In genomic region chr3:51779137-51779536, GRCh38 we compare ENCODE assay signal across 21 cellular contexts. TPM values are rescaled to one million over a fixed set of nuclear protein-coding genes. Genes with fewer than 3 reads are reported as not detected.
DNase-seq lines count a peak whose midpoint lies in the region; ATAC-seq and TF ChIP-seq lines count a peak whose summit lies in the region.
"Had no signal": no experiment of that assay in that cellular context is flagged by ENCODE, and none has a peak within 500 bp of the region (broad histone marks: within the 10 kb centered on the region; RNA-seq: fewer than 3 reads in every experiment).

IQCF6 (minus strand) TSS chr3:51779237; CDS start chr3:51779224, 13 bp downstream.

- no peaks in the 10 kb centered on the region for H3K9me3 Mint-ChIP-seq in chondrocyte (ENCODE audit: low read depth)
- H3K9me3 Mint-ChIP-seq: CD4-positive, alpha-beta memory T cell; HFFc6 had no signal

- no peak within 1 kb of the TSS for H3K9ac ChIP-seq in IMR-90 (ENCODE audit: low read depth, low read length)

- no peak within 1 kb of the TSS for H2BK20ac ChIP-seq in IMR-90 (ENCODE audit: low read depth, low read length)

- CTCF ChIA-PET in IMR-90 (lab: Yijun Ruan, JAX): no interaction called here

- H3K4me1 Mint-ChIP-seq in chondrocyte (ENCODE audit: low read depth): no peaks in the 10 kb centered on the region
- H3K4me1 Mint-ChIP-seq: CD4-positive, alpha-beta memory T cell had no signal

- H2BK120ac ChIP-seq in IMR-90 (ENCODE audit: low read depth, low read length): no peak within 1 kb of the TSS

- TF ChIP-seq POLR2A in IMR-90 (IDR thresholded peaks at IDR 0.05; ENCODE audit: low read depth, low read length): no peak
- TF ChIP-seq POLR2A in testis (IDR thresholded peaks at IDR 0.05): no peak
- TF ChIP-seq POLR2A in thyroid gland (IDR thresholded peaks at IDR 0.05): no peak

- peak within 1 kb of the TSS; percentile 29 for H3K27ac Mint-ChIP-seq in chondrocyte (ENCODE audit: unreplicated experiment)
- H3K27ac Mint-ChIP-seq: HFFc6 had no signal

- POLR2A ChIA-PET in IMR-90 (lab: Charles Lee; ENCODE audit: unreplicated experiment): interaction anchor here (0.6 kb wide), 1 partner anchor 499 kb away, joined by 4 read pairs; the partner anchor contains the start of gene WDR82

- no peaks in the 10 kb centered on the region for H4K20me1 ChIP-seq in IMR-90 (ENCODE audit: insufficient read depth, low read length)

- no peak within 1 kb of the TSS for H4K5ac ChIP-seq in IMR-90 (ENCODE audit: low read depth, low read length)

- H3K4me3 ChIP-seq in IMR-90 (ENCODE audit: insufficient read depth, low read depth, low read length) (no peak within 1 kb of the TSS), testis (no peak within 1 kb of the TSS), thyroid gland (replicated peaks in 1 of 3) (no peak within 1 kb of the TSS)
- H3K4me3 ChIP-seq: HAP-1 had no signal

- H3K4me1 ChIP-seq in IMR-90 (ENCODE audit: control insufficient read depth, insufficient read depth, low read length): no peaks in the 10 kb centered on the region
- H3K4me1 ChIP-seq in testis: no peaks in the 10 kb centered on the region
- H3K4me1 ChIP-seq in thyroid gland: peaks cover 0 to 6% of the 10 kb centered on the region in 2 donors
- H3K4me1 ChIP-seq: HAP-1 had no signal

- H3K27me3 ChIP-seq in IMR-90 (ENCODE audit: control insufficient read depth, insufficient read depth, low read length): peaks cover 2% of the 10 kb centered on the region; the same call in 1 of the 2 replicates
- no peaks in the 10 kb centered on the region for H3K27me3 ChIP-seq in testis
- H3K27me3 ChIP-seq in thyroid gland: no peaks in the 10 kb centered on the region

- peak within 1 kb of the TSS; percentile 43 for H2AFZ ChIP-seq in IMR-90 (replicated peaks; ENCODE audit: low read length, poor library complexity)

- no peaks in the 10 kb centered on the region for H3K79me1 ChIP-seq in IMR-90 (ENCODE audit: low read depth in 1 of 2, low read length in 2 of 2)

- ATAC-seq in IMR-90 (ENCODE audit: low read depth): no peak

- no peaks in the 10 kb centered on the region for H3K36me3 ChIP-seq in IMR-90 (ENCODE audit: control insufficient read depth, insufficient read depth, low read length)
- no peaks in the 10 kb centered on the region for H3K36me3 ChIP-seq in testis (ENCODE audit: low read depth, missing control alignments)
- no peaks in the 10 kb centered on the region for H3K36me3 ChIP-seq in thyroid gland
- H3K36me3 ChIP-seq: HAP-1 had no signal

- no peak within 1 kb of the TSS for H2AK9ac ChIP-seq in IMR-90 (replicated peaks; ENCODE audit: low read depth, low read length, poor library complexity)

- no peaks in the 10 kb centered on the region for H3K36me3 Mint-ChIP-seq in chondrocyte (ENCODE audit: low read depth)
- H3K36me3 Mint-ChIP-seq: CD4-positive, alpha-beta memory T cell had no signal

- in situ Hi-C loops in IMR-90 (cut with MboI; ENCODE audit: low sequenced_read_pairs): loop anchor here (25.0 kb wide), 1 partner anchor 267 kb away; the partner anchor contains the start of gene DCAF1
- in situ Hi-C loops in KBM-7 (cut with MboI; ENCODE audit: low pct_unique_long_range_greater_than_20kb, low sequenced_read_pairs): no loop called here

- H2AK5ac ChIP-seq in IMR-90 (ENCODE audit: low read depth, low read length): no peak within 1 kb of the TSS

- no peak within 1 kb of the TSS for H3K18ac ChIP-seq in IMR-90 (ENCODE audit: low read depth, low read length)

- no peak within 1 kb of the TSS for H3K56ac ChIP-seq in IMR-90 (ENCODE audit: extremely low read depth, insufficient read depth, low read length)

- intact Hi-C loops in IMR-90 (cut with micrococcal nuclease): no loop called here
- intact Hi-C loops in testis (cut with DNase I; ENCODE audit: low total_unique reads): no loop called here
- intact Hi-C loops in thyroid gland (cut with DNase I): no loop called here

- H3K27me3 Mint-ChIP-seq in chondrocyte (ENCODE audit: low read depth): peaks cover 15% of the 10 kb centered on the region

- H4K8ac ChIP-seq in IMR-90 (ENCODE audit: low read depth in 2 of 2, low read length in 2 of 2): no peak within 1 kb of the TSS

- DNase-seq in IMR-90 (no peak), chondrocyte (ENCODE audit: low spot score) (no peak), testis (no peak), thyroid gland (no peak), KBM-7 (no peak), NCI-H1417 (lab: John Stamatoyannopoulos, UW) (no peak)
- DNase-seq: C1 segment of cervical spinal cord; Calu3; CD4-positive, alpha-beta memory T cell; COR-L47; DMS53; DMS79 treated with DMSO at 0.1 percent for 48 hours; GF-D8; HFFc6 had no signal

- BruUV-seq in IMR-90 (replicated peaks; lab: Mats Ljungman, UMichigan): no TSS peak

- H3K4me2 ChIP-seq in IMR-90 (ENCODE audit: low read depth, low read length): no peak within 1 kb of the TSS

- no peak within 1 kb of the TSS for H4K91ac ChIP-seq in IMR-90 (ENCODE audit: insufficient read depth, low read depth, low read length)

- no peak within 1 kb of the TSS for H3K14ac ChIP-seq in IMR-90 (replicated peaks; ENCODE audit: low read depth, low read length)

- no peak within 1 kb of the TSS for H3K4ac ChIP-seq in IMR-90 (ENCODE audit: low read depth, low read length)

- no peak within 1 kb of the TSS for H2BK15ac ChIP-seq in IMR-90 (ENCODE audit: low read depth, low read length)

- H3K9me3 ChIP-seq in IMR-90 (ENCODE audit: control insufficient read depth, insufficient read depth, low read length) (no peaks in the 10 kb centered on the region), testis (no peaks in the 10 kb centered on the region), thyroid gland (no peaks in the 10 kb centered on the region)
- H3K9me3 ChIP-seq: HAP-1 had no signal

- TF ChIP-seq CTCF in IMR-90 (conservative IDR thresholded peaks at IDR 0.05; ENCODE audit: low read depth, low read length): no peak
- TF ChIP-seq CTCF in chondrocyte (IDR thresholded peaks at IDR 0.05): no peak
- TF ChIP-seq CTCF in testis (IDR thresholded peaks at IDR 0.05): no peak
- TF ChIP-seq CTCF in thyroid gland (IDR thresholded peaks at IDR 0.05): no peak

- H2BK5ac ChIP-seq in IMR-90 (ENCODE audit: low read depth, low read length, poor library complexity, severe bottlenecking): no peak within 1 kb of the TSS

- no peak within 1 kb of the TSS for H3K23ac ChIP-seq in IMR-90 (ENCODE audit: low read depth, low read length)

- TF ChIP-seq RAD21 in IMR-90 (IDR thresholded peaks at IDR 0.05; ENCODE audit: low read length): no peak

- H3K4me3 Mint-ChIP-seq in chondrocyte (ENCODE audit: unreplicated experiment): no peak within 1 kb of the TSS
- H3K4me3 Mint-ChIP-seq: CD4-positive, alpha-beta memory T cell; HFFc6 had no signal

- 86% methylated on average over 1 of the region's 5 CpGs; no CpG with 5 or more reads in 1 of the 2 experiments for WGBS in IMR-90 (ENCODE audit: extremely low coverage in 2 of 2, insufficient read length in 1 of 2), 2 experiments
- 91 to 98% methylated on average over 5 of the region's 5 CpGs for WGBS in testis, 2 donors
- WGBS in thyroid gland, 2 donors: 97% methylated on average over 5 of the region's 5 CpGs

- H3K27ac ChIP-seq in IMR-90 (ENCODE audit: insufficient read depth, low read length) (no peak within 1 kb of the TSS), testis (no peak within 1 kb of the TSS), thyroid gland (no peak within 1 kb of the TSS)

- no peaks in the 10 kb centered on the region for H3K9me1 ChIP-seq in IMR-90 (ENCODE audit: insufficient read depth, low read length)

- dilution Hi-C loops in IMR-90 (cut with HindIII; ENCODE audit: low sequenced_read_pairs, unreplicated experiment): no loop called here

TF ChIP-seq in IMR-90, 13 proteins besides CTCF, POLR2A, EP300 and RAD21:
- TF ChIP-seq BHLHE40 (IDR thresholded peaks at IDR 0.05; ENCODE audit: low read depth, low read length) (no peak), ELK1 (IDR thresholded peaks at IDR 0.05; ENCODE audit: borderline replicate concordance, low read depth, low read length) (no peak), CHD1 (IDR thresholded peaks at IDR 0.05; ENCODE audit: low read depth, low read length) (no peak), RCOR1 (IDR thresholded peaks at IDR 0.05; ENCODE audit: insufficient replicate concordance, low read length) (no peak), CEBPB (IDR thresholded peaks at IDR 0.05; ENCODE audit: low read depth, low read length) (no peak), FOS (IDR thresholded peaks at IDR 0.05; ENCODE audit: low read depth, low read length) (no peak), SMC3 (IDR thresholded peaks at IDR 0.05; ENCODE audit: low read depth, low read length) (no peak), RFX5 (IDR thresholded peaks at IDR 0.05; ENCODE audit: low read depth, low read length) (no peak), MAZ (IDR thresholded peaks at IDR 0.05; ENCODE audit: borderline replicate concordance, low read depth, low read length) (no peak), NFE2L2 (IDR thresholded peaks at IDR 0.05; ENCODE audit: low read depth, low read length) (no peak), MAFK (IDR thresholded peaks at IDR 0.05; ENCODE audit: low read depth, low read length) (no peak), USF2 (IDR thresholded peaks at IDR 0.05; ENCODE audit: low read depth, low read length) (no peak), MXI1 (IDR thresholded peaks at IDR 0.05; ENCODE audit: borderline replicate concordance, low read depth, low read length) (no peak)

RNA-seq across cellular contexts. Expression of gene IQCF6, which starts in this region (rescaled TPM):
- total RNA-seq in IMR-90 (2012; rRNA removed): not detected in 2 replicates
- polyA plus RNA-seq in IMR-90 (2012; rRNA removed): not detected in 2 replicates
- not detected in 2 replicates for polyA plus RNA-seq in IMR-90 (2012; cell fraction: cytosol; rRNA removed)
- polyA plus RNA-seq in IMR-90 (2012; cell fraction: nucleus; rRNA removed; ENCODE audit: low replicate concordance): not detected in 2 replicates
- not detected in 3 replicates for total RNA-seq in chondrocyte
- 10 to 100 TPM; 12.3 to 23.4 TPM for total RNA-seq in testis
- polyA plus RNA-seq in testis (ENCODE audit: insufficient read depth, low read depth, low replicate concordance): 30.4 TPM
- not detected for total RNA-seq in thyroid gland
- total RNA-seq: A172; A673; Calu3; CD4-positive, alpha-beta memory T cell; Daoy; G401; H4; HFFc6 had no signal
- polyA plus RNA-seq: BJ; CD4-positive, alpha-beta memory T cell had no signal

Comparison
In these comparisons a context has a peak if more than half of its experiments do, and no peak if none do; other contexts are left out.
1. RNA of gene IQCF6 (total RNA-seq): 12.3 to 23.4 TPM in testis; not detected in IMR-90, not detected in chondrocyte and not detected in thyroid gland; every median in the first group is over 10 times any median in the second.
2. RNA of gene IQCF6 (polyA plus RNA-seq): 30.4 TPM in testis (single experiment); not detected in IMR-90; every median in the first group is over 10 times any median in the second.